In genomic region chr5:68431601-68432337, GRCh38 we compare ENCODE assay signal across 18 cellular contexts.
"Had no signal": no experiment of that assay in that cellular context is flagged by ENCODE, and none has a peak within 500 bp of the region (broad histone marks: within the 10 kb centered on the region; RNA-seq: fewer than 3 reads in every experiment).

No MANE protein-coding gene starts in this region.

- H3K36me3 Mint-ChIP-seq: WTC11 had no signal

- H3K9me3 Mint-ChIP-seq: activated CD4-positive, alpha-beta memory T cell treated with anti-CD3 and anti-CD28 coated beads, Interleukin-2, amount 10 ng/mL, durations not matched to agents 7 days and 5 days; naive thymus-derived CD4-positive, alpha-beta T cell; WTC11 had no signal

- H3K4me3 ChIP-seq: gastroesophageal sphincter, heart right ventricle, pancreas, sigmoid colon, spleen, tibial artery had no signal

- H3K36me3 ChIP-seq: gastroesophageal sphincter, heart right ventricle, pancreas, sigmoid colon, spleen, tibial artery had no signal

- H3K4me1 ChIP-seq: pancreas had no signal

- FAIRE-seq: pancreas, TTC549, urothelium cell line had no signal

- H3K9me3 ChIP-seq: gastroesophageal sphincter, heart right ventricle, pancreas, sigmoid colon, spleen, tibial artery had no signal

- H3K27me3 ChIP-seq: gastroesophageal sphincter, heart right ventricle, pancreas, sigmoid colon, spleen, tibial artery had no signal

- H3K4me3 Mint-ChIP-seq: activated CD4-positive, alpha-beta memory T cell treated with anti-CD3 and anti-CD28 coated beads, Interleukin-2, amount 10 ng/mL, durations not matched to agents 7 days and 5 days; activated CD8-positive, alpha-beta memory T cell treated with anti-CD3 and anti-CD28 coated beads, Interleukin-2, amount 10 ng/mL, durations not matched to agents 7 days and 5 days; WTC11 had no signal

- H3K27ac ChIP-seq: gastroesophageal sphincter, heart right ventricle, pancreas, sigmoid colon, tibial artery had no signal

- H3K27ac Mint-ChIP-seq: activated CD4-positive, alpha-beta memory T cell treated with anti-CD3 and anti-CD28 coated beads, Interleukin-2, amount 10 ng/mL, durations not matched to agents 7 days and 5 days; activated CD8-positive, alpha-beta memory T cell treated with anti-CD3 and anti-CD28 coated beads, Interleukin-2, amount 10 ng/mL, durations not matched to agents 7 days and 5 days; WTC11 had no signal

- ATAC-seq: activated CD8-positive, alpha-beta memory T cell treated with anti-CD3 and anti-CD28 coated beads, Interleukin-2, amount 10 ng/mL, durations not matched to agents 7 days and 5 days; gastroesophageal sphincter; heart right ventricle; left cardiac atrium; naive thymus-derived CD4-positive, alpha-beta T cell; pancreas; WTC11 had no signal

- DNase-seq: activated CD4-positive, alpha-beta memory T cell treated with anti-CD3 and anti-CD28 coated beads, Interleukin-2, amount 10 ng/mL, durations not matched to agents 7 days and 5 days; activated CD8-positive, alpha-beta memory T cell treated with anti-CD3 and anti-CD28 coated beads, Interleukin-2, amount 10 ng/mL, durations not matched to agents 7 days and 5 days; effector CD8-positive, alpha-beta T cell; heart right ventricle; left cardiac atrium; mesendoderm; naive thymus-derived CD4-positive, alpha-beta T cell; pancreas; sigmoid colon; spleen; stimulated activated naive CD4-positive, alpha-beta T cell; substantia nigra; T-helper 2 cell; tibial artery had no signal
